25 cellular contexts compared by ENCODE assay signal in genomic region chr7:64997164-64997908, GRCh38. TPM values are rescaled to one million over a fixed set of nuclear protein-coding genes. Genes with fewer than 3 reads are reported as not detected.
DNase-seq lines count a peak whose midpoint lies in the region; ATAC-seq, FAIRE-seq and TF ChIP-seq lines count a peak whose summit lies in the region.
"Had no signal": no experiment of that assay in that cellular context is flagged by ENCODE, and none has a peak within 500 bp of the region (broad histone marks: within the 10 kb centered on the region; RNA-seq: fewer than 3 reads in every experiment).

No MANE protein-coding gene starts in this region.

- peaks cover 36% of the 10 kb centered on the region for H3K9me3 Mint-ChIP-seq in MCF 10A (ENCODE audit: unreplicated experiment)
- peaks cover 72% of the 10 kb centered on the region for H3K9me3 Mint-ChIP-seq in osteocyte (ENCODE audit: unreplicated experiment)

- H3K79me1 ChIP-seq in H1 (ENCODE audit: low read depth, low read length) = peaks cover 4% of the 10 kb centered on the region

- POLR2A ChIA-PET in MCF 10A (lab: Yijun Ruan, JAX) (interaction anchor here (1.3 kb wide), 1 partner anchor 9 kb away, joined by 7 read pairs; the partner anchor contains the start of gene ERV3-1), H1 (lab: Charles Lee; ENCODE audit: partially characterized antibody) (interaction anchor here (0.6 to 2.0 kb wide), 2 partner anchors 9 to 355 kb away, joined by 3 to 10 read pairs; partner anchors contain the start of gene ERV3-1)

- TF ChIP-seq EP300 in H1 (IDR thresholded peaks at IDR 0.05; ENCODE audit: borderline replicate concordance in 1 of 2, low read depth in 2 of 2, low read length in 2 of 2) = no peak

- H3K4me1 ChIP-seq in breast epithelium (no peaks in the 10 kb centered on the region), H1 (replicated peaks in 1 of 4; ENCODE audit: control insufficient read depth in 3 of 4, insufficient read depth in 4 of 4, low read length in 3 of 4) (peaks cover 2 to 7% (median 4%) of the 10 kb centered on the region in 4 experiments; a peak in 5 of 7 replicates), testis (peaks cover 33% of the 10 kb centered on the region)
- H3K4me1 ChIP-seq: SJCRH30, tibial nerve had no signal

- H3K36me3 Mint-ChIP-seq in MCF 10A (ENCODE audit: insufficient read depth, unreplicated experiment) (peaks cover 27% of the 10 kb centered on the region), osteocyte (ENCODE audit: unreplicated experiment) (peaks cover 53% of the 10 kb centered on the region)

- DNase-seq in breast epithelium (ENCODE audit: low spot score in 2 of 2) (no peak), MCF 10A (ENCODE audit: unreplicated experiment) (no peak), H1 (ENCODE audit: low read depth in 1 of 2, low spot score in 2 of 2) (no peak), osteocyte (ENCODE audit: extremely low spot score, unreplicated experiment) (peak; percentile 68), testis (no peak), SHP77 (lab: John Stamatoyannopoulos, UW) (no peak), NCI-H446 (lab: John Stamatoyannopoulos, UW) (no peak)
- DNase-seq: activated CD8-positive, alpha-beta memory T cell treated with anti-CD3 and anti-CD28 coated beads, Interleukin-2, amount 50 U/mL, for 48 hours; CD8-positive, alpha-beta memory T cell; effector memory CD4-positive, alpha-beta T cell; naive thymus-derived CD8-positive, alpha-beta T cell; NCI-H1092; NCI-H1930; NCI-H226; NCI-H82; SJCRH30; small intestine; stimulated activated CD4-positive, alpha-beta T cell treated with anti-CD3 and anti-CD28 coated beads, Interleukin-2, amount 100 ng/mL, for 24 hours; T-helper 17 cell had no signal

- TF ChIP-seq POLR2A in breast epithelium (IDR thresholded peaks at IDR 0.05) (no peak), H1 (IDR thresholded peaks at IDR 0.05; ENCODE audit: control extremely low read depth in 1 of 2, low read depth in 2 of 2, low read length in 2 of 2) (no peak), testis (IDR thresholded peaks at IDR 0.05) (no peak)

- H2BK5ac ChIP-seq in H1 (ENCODE audit: low read depth, low read length) = no peak overlapping the region

- no peak overlapping the region for H2AK5ac ChIP-seq in H1 (ENCODE audit: low read depth, low read length)

- H4K8ac ChIP-seq in H1 (ENCODE audit: extremely low read depth, insufficient read depth, low read length) = no peak overlapping the region

- H3K27ac Mint-ChIP-seq in MCF 10A (ENCODE audit: low read depth, unreplicated experiment) = no peak overlapping the region
- no peak overlapping the region for H3K27ac Mint-ChIP-seq in osteocyte (ENCODE audit: unreplicated experiment)
- H3K27ac Mint-ChIP-seq: activated naive CD8-positive, alpha-beta T cell; activated T-helper 2 cell treated with anti-CD3 and anti-CD28 coated beads, Interferon-gamma antibody, Interleukin-2, Interleukin-4, amounts not matched to agents 10 μg/mL and 5 μg/mL and 100 μg/mL, durations not matched to agents 14 hours and 24 hours and 36 hours; CD8-positive, alpha-beta memory T cell; stimulated activated memory B cell treated with anti-CD40 and anti-IgM and Interleukin-4, amounts not matched to agents 10 μg/mL and 1 μg/mL and 100 μg/mL, for 72 hours; T-helper 17 cell had no signal

- no peak for FAIRE-seq in H1 (lab: Jason Lieb, UNC)
- FAIRE-seq: small intestine had no signal

- TF ChIP-seq CTCF in breast epithelium (IDR thresholded peaks at IDR 0.05) (no peak), MCF 10A (IDR thresholded peaks at IDR 0.05; ENCODE audit: unreplicated experiment) (no peak), H1 (IDR thresholded peaks at IDR 0.05; ENCODE audit: control extremely low read depth in 1 of 3, insufficient read depth in 1 of 3, low read depth in 1 of 3, low read length in 3 of 3) (no peak), osteocyte (IDR thresholded peaks at IDR 0.05) (no peak), testis (IDR thresholded peaks at IDR 0.05) (no peak)

- no peak overlapping the region for H3K4me3 Mint-ChIP-seq in MCF 10A (ENCODE audit: unreplicated experiment)
- H3K4me3 Mint-ChIP-seq in osteocyte (ENCODE audit: unreplicated experiment) = no peak overlapping the region
- H3K4me3 Mint-ChIP-seq: activated naive CD8-positive, alpha-beta T cell; CD8-positive, alpha-beta memory T cell; naive thymus-derived CD8-positive, alpha-beta T cell; stimulated activated memory B cell treated with anti-CD40 and anti-IgM and Interleukin-4, amounts not matched to agents 10 μg/mL and 1 μg/mL and 100 μg/mL, for 72 hours; T-helper 17 cell had no signal

- no peak overlapping the region for H2BK120ac ChIP-seq in H1 (replicated peaks; ENCODE audit: low read depth, low read length)

- CTCF ChIA-PET in MCF 10A (lab: Yijun Ruan, JAX) = interaction anchor here (0.6 kb wide), 3 partner anchors 40 to 767 kb away, joined by 3 to 4 read pairs (median 3); no protein-coding TSS in a partner anchor
- CTCF ChIA-PET in H1 (lab: Charles Lee; ENCODE audit: partially characterized antibody) = interaction anchor here (0.6 kb wide), 1 partner anchor 1209 kb away, joined by 3 read pairs; no protein-coding TSS in a partner anchor

- H3K14ac ChIP-seq in H1 (ENCODE audit: insufficient read length) = no peak overlapping the region

- no TSS peak for BruUV-seq in MCF 10A (replicated peaks; lab: Mats Ljungman, UMichigan)

- no peak overlapping the region for H3K9ac ChIP-seq in H1 (replicated peaks in 1 of 4; ENCODE audit: extremely low read depth in 1 of 4, low read depth in 3 of 4, low read length in 3 of 4)

- no peak overlapping the region for H2AFZ ChIP-seq in H1 (ENCODE audit: low read length)

- no peak overlapping the region for H2BK15ac ChIP-seq in H1 (ENCODE audit: low read length)

- H3K27me3 Mint-ChIP-seq in MCF 10A (ENCODE audit: insufficient read depth, unreplicated experiment) = no peaks in the 10 kb centered on the region
- no peaks in the 10 kb centered on the region for H3K27me3 Mint-ChIP-seq in osteocyte (ENCODE audit: unreplicated experiment)
- H3K27me3 Mint-ChIP-seq: activated naive CD8-positive, alpha-beta T cell; naive thymus-derived CD8-positive, alpha-beta T cell; stimulated activated memory B cell treated with anti-CD40 and anti-IgM and Interleukin-4, amounts not matched to agents 10 μg/mL and 1 μg/mL and 100 μg/mL, for 72 hours; T-helper 17 cell had no signal

- H3K27ac ChIP-seq in breast epithelium (peak overlapping the region; percentile 91 to 93), H1 (ENCODE audit: low read depth, low read length) (no peak overlapping the region), testis (peak overlapping the region; percentile 46 to 75)
- H3K27ac ChIP-seq: 22Rv1, SJCRH30, tibial nerve had no signal

- no peaks in the 10 kb centered on the region for H3K27me3 ChIP-seq in breast epithelium
- H3K27me3 ChIP-seq in H1 (replicated peaks in 1 of 4; ENCODE audit: control insufficient read depth in 3 of 4, extremely low read depth in 1 of 4, insufficient read depth in 3 of 4, low read length in 3 of 4) = no peaks in the 10 kb centered on the region
- H3K27me3 ChIP-seq in testis = no peaks in the 10 kb centered on the region
- H3K27me3 ChIP-seq: SJCRH30, tibial nerve had no signal

- no peak overlapping the region for H3K56ac ChIP-seq in H1 (replicated peaks; ENCODE audit: insufficient read length, low read depth, low read length)

- peaks cover 0 to 15% of the 10 kb centered on the region in 2 experiments; a peak in 3 of 4 replicates for H3K79me2 ChIP-seq in H1 (ENCODE audit: control insufficient read depth in 1 of 2, insufficient read depth in 2 of 2, low read length in 2 of 2)

- H2BK20ac ChIP-seq in H1 (ENCODE audit: low read length) = peak overlapping the region; percentile 32; the same call in 1 of the 2 replicates

- H3K36me3 ChIP-seq in breast epithelium = no peaks in the 10 kb centered on the region
- peaks cover 4 to 33% (median 10%) of the 10 kb centered on the region in 4 experiments; a peak in 6 of 8 replicates for H3K36me3 ChIP-seq in H1 (ENCODE audit: control insufficient read depth in 2 of 4, insufficient read depth in 4 of 4, low read length in 3 of 4)
- no peaks in the 10 kb centered on the region for H3K36me3 ChIP-seq in testis (ENCODE audit: low read depth, missing control alignments)

- TF ChIP-seq RAD21 in H1 (IDR thresholded peaks at IDR 0.05 in 1 of 2, conservative IDR thresholded peaks at IDR 0.05 in 1 of 2; ENCODE audit: low read depth in 2 of 2, low read length in 2 of 2) = no peak

- H2BK12ac ChIP-seq in H1 (ENCODE audit: low read depth, low read length) = 0 out of 2 replicates have a peak overlapping the region, but pooled peaks have one; percentile 39

- no peaks in the 10 kb centered on the region for H4K20me1 ChIP-seq in H1 (replicated peaks in 1 of 2; ENCODE audit: control insufficient read depth in 1 of 2, insufficient read depth in 2 of 2, low read length in 2 of 2)

- WGBS in H1 (ENCODE audit: extremely low coverage in 1 of 2, insufficient coverage in 1 of 2, insufficient read length in 1 of 2, insufficient replicate concordance in 2 of 2, low coverage in 1 of 2, low lambda C conversion rate in 2 of 2, missing lambda C conversion rate in 1 of 2), 2 experiments = 89% methylated on average over 12 of the region's 12 CpGs; no CpG with 5 or more reads in 1 of the 2 experiments
- 86 to 90% methylated on average over 12 of the region's 12 CpGs for WGBS in testis, 2 donors

- no peak overlapping the region for H4K91ac ChIP-seq in H1 (replicated peaks; ENCODE audit: insufficient read length, low read length)

- H3K4me3 ChIP-seq in breast epithelium = peak overlapping the region in 1 of 3 donors; percentile 7
- H3K4me3 ChIP-seq in H1 (ENCODE audit: extremely low read depth in 1 of 4, insufficient read depth in 2 of 4, low read depth in 3 of 4, low read length in 4 of 4) = peak overlapping the region in 1 of 4 experiments; percentile 40; a peak in 1 of 8 replicates
- H3K4me3 ChIP-seq in testis = no peak overlapping the region
- H3K4me3 ChIP-seq: SJCRH30, tibial nerve had no signal

- H3K9me3 ChIP-seq in breast epithelium (peaks cover 22 to 24% of the 10 kb centered on the region in 2 donors), H1 (ENCODE audit: insufficient read depth in 2 of 2, low read depth in 1 of 2, low read length in 1 of 2) (peaks cover 39 to 48% of the 10 kb centered on the region in 2 experiments), testis (no peaks in the 10 kb centered on the region)

- H3K4ac ChIP-seq in H1 (replicated peaks; ENCODE audit: insufficient read length, low read depth, low read length) = no peak overlapping the region

- peaks cover 5% of the 10 kb centered on the region for H3K4me1 Mint-ChIP-seq in MCF 10A (ENCODE audit: insufficient read depth, unreplicated experiment)
- H3K4me1 Mint-ChIP-seq in osteocyte (ENCODE audit: unreplicated experiment) = no peaks in the 10 kb centered on the region
- H3K4me1 Mint-ChIP-seq: T-helper 17 cell had no signal

- H3K4me2 ChIP-seq in H1 (ENCODE audit: insufficient read depth in 1 of 2, low read depth in 2 of 2, low read length in 2 of 2) = peak overlapping the region; percentile 22 to 63; a peak in 2 of 4 replicates

- no peaks in the 10 kb centered on the region for H3K23me2 ChIP-seq in H1 (ENCODE audit: low read depth, low read length)

- no peak overlapping the region for H3K18ac ChIP-seq in H1 (ENCODE audit: extremely low read depth, low read length)

- H4K5ac ChIP-seq in H1 (ENCODE audit: insufficient read length, low read depth, low read length) = no peak overlapping the region

- ATAC-seq in HG03439 (IDR thresholded peaks at IDR 0.05; ENCODE audit: unreplicated experiment) = no peak
- ATAC-seq: naive thymus-derived CD8-positive, alpha-beta T cell; stimulated activated memory B cell treated with anti-CD40 and anti-IgM and Interleukin-4, amounts not matched to agents 10 μg/mL and 1 μg/mL and 100 μg/mL, for 72 hours; T-helper 17 cell had no signal

- no peak overlapping the region for H3K23ac ChIP-seq in H1 (ENCODE audit: insufficient read length)

- intact Hi-C loops in breast epithelium (cut with DNase I; ENCODE audit: low total_unique reads) = no loop called here
- intact Hi-C loops in MCF 10A (cut with micrococcal nuclease) = no loop called here
- intact Hi-C loops in testis (cut with DNase I; ENCODE audit: low total_unique reads) = no loop called here

RNA-seq across cellular contexts. Expression of gene ZNF117, which starts 6.5 kb away (rescaled TPM):
- total RNA-seq in breast epithelium (10 to 100 TPM; 37.4 to 49.1 (median 43.6) TPM), MCF 10A (2022) (3.2 and 4.8 TPM in 2 replicates), osteocyte (8.3 and 10.7 TPM in 2 replicates), testis (10 to 100 TPM; 43.5 to 45.7 TPM)
- total RNA-seq in H1 (2021; fragmentation: NEBNext Ultra II Directional; extraction: Animal tissue kit (Norgen Biotek cat#: 25700)) = 10.2 and 13.0 TPM in 2 replicates
- polyA plus RNA-seq in H1 (2011; rRNA removed) (2.1 and 2.9 TPM in 2 replicates), testis (ENCODE audit: insufficient read depth, low read depth, low replicate concordance) (5.8 TPM)
- polyA plus RNA-seq in H1 (2011; cell fraction: cytosol; rRNA removed) = 4.2 TPM
- 5.2 TPM for polyA plus RNA-seq in H1 (2011; cell fraction: nucleus; rRNA removed)
- 2.6 to 10.0 TPM (median 3.8 TPM) in 4 replicates for polyA plus RNA-seq in H1 (2012, experiment 1 of 2)
- polyA plus RNA-seq in H1 (2012, experiment 2 of 2) = 0.26 TPM
- 13.2 TPM for polyA plus RNA-seq in H1 (2013, experiment 1 of 2)
- 11.7 TPM for polyA plus RNA-seq in H1 (2013, experiment 2 of 2)
- polyA minus RNA-seq in H1 (2011; rRNA and poly(A)+ RNA removed) = 8.3 and 10.8 TPM in 2 replicates
- 5.5 TPM for polyA minus RNA-seq in H1 (2011; cell fraction: cytosol; rRNA and poly(A)+ RNA removed)
- polyA minus RNA-seq in H1 (2011; cell fraction: nucleus; rRNA and poly(A)+ RNA removed) = 37.9 TPM

RNA-seq across cellular contexts. Expression of gene ERV3-1, which starts 9.2 kb away (rescaled TPM):
- total RNA-seq in breast epithelium (10 to 100 TPM; 52.4 to 92.8 (median 66.9) TPM), MCF 10A (2022) (7.6 and 11.2 TPM in 2 replicates), osteocyte (15.9 and 19.0 TPM in 2 replicates), testis (10 to 100 TPM; 75.7 to 92.4 TPM)
- 9.7 and 11.4 TPM in 2 replicates for total RNA-seq in H1 (2021; fragmentation: NEBNext Ultra II Directional; extraction: Animal tissue kit (Norgen Biotek cat#: 25700))
- polyA plus RNA-seq in H1 (2011; rRNA removed) (8.8 and 9.5 TPM in 2 replicates), testis (ENCODE audit: insufficient read depth, low read depth, low replicate concordance) (14.8 TPM)
- 8.9 TPM for polyA plus RNA-seq in H1 (2011; cell fraction: cytosol; rRNA removed)
- polyA plus RNA-seq in H1 (2011; cell fraction: nucleus; rRNA removed) = 25.6 TPM
- 8.5 to 11.6 TPM (median 11.2 TPM) in 4 replicates for polyA plus RNA-seq in H1 (2012, experiment 1 of 2)
- 4.8 TPM for polyA plus RNA-seq in H1 (2012, experiment 2 of 2)
- 13.3 TPM for polyA plus RNA-seq in H1 (2013, experiment 1 of 2)
- 10.9 TPM for polyA plus RNA-seq in H1 (2013, experiment 2 of 2)
- 21.7 and 28.9 TPM in 2 replicates for polyA minus RNA-seq in H1 (2011; rRNA and poly(A)+ RNA removed)
- 16.0 TPM for polyA minus RNA-seq in H1 (2011; cell fraction: cytosol; rRNA and poly(A)+ RNA removed)
- 52.5 TPM for polyA minus RNA-seq in H1 (2011; cell fraction: nucleus; rRNA and poly(A)+ RNA removed)
